ENCODE assay signal across 12 cellular contexts in the genomic region with DNA sequence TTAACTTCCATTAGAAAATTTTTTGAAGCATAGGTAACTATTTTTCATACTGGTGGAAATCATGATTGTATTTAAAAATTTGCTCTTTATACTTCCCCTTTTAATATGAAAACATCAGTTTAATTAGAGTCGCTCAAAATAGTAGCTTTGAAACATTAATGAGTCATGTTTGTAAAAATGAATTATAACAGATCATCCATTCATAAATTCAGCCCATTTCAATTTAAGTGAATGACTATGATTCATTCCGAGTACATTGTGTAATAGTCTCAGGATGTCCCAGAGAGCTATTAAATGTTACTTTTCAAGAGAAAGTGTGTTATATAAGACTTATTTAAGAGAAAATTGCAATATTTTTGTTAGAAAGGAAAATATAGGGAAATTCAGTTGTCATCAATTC.
DNase-seq lines count a peak whose midpoint lies in the region; ATAC-seq, FAIRE-seq and TF ChIP-seq lines count a peak whose summit lies in the region.
"Had no signal": no experiment of that assay in that cellular context is flagged by ENCODE, and none has a peak within 500 bp of the region (broad histone marks: within the 10 kb centered on the region; RNA-seq: fewer than 3 reads in every experiment).

No MANE protein-coding gene starts in this region.

- H3K27ac ChIP-seq in endothelial cell of umbilical vein (ENCODE audit: insufficient read depth, low read depth, low read length): peak overlapping the region; percentile 53

- no peak for ATAC-seq in HG03521 (IDR thresholded peaks at IDR 0.05; ENCODE audit: unreplicated experiment)

- peak; percentile 61 for DNase-seq in AG09309 (ENCODE audit: low read depth)
- peak; percentile 6 for DNase-seq in LoVo (ENCODE audit: low spot score)
- peak; percentile 70 for DNase-seq in endothelial cell of umbilical vein (ENCODE audit: low read depth, low spot score)
- peak; percentile 20 for DNase-seq in myocyte (ENCODE audit: low read depth)
- no peak for DNase-seq in head of caudate nucleus
- no peak for DNase-seq in NCI-H128 (lab: John Stamatoyannopoulos, UW; ENCODE audit: unreplicated experiment)
- DNase-seq in RPMI8226: no peak
- DNase-seq: GDM1; hypothalamus; NCI-H2029; stimulated activated CD4-positive, alpha-beta T cell treated with anti-CD3 and anti-CD28 coated beads, Interleukin-1b, Interleukin-23, amount 100 ng/mL, for 48 hours had no signal

- H3K4me1 ChIP-seq in endothelial cell of umbilical vein (ENCODE audit: control insufficient read depth, extremely low read depth, insufficient read depth, low read length): peaks cover 16% of the 10 kb centered on the region

- CTCF ChIA-PET in endothelial cell of umbilical vein (lab: Charles Lee): interaction anchor here (0.7 to 1.6 kb wide), 7 partner anchors 11 to 194 kb away, joined by 3 to 7 read pairs (median 4); no protein-coding TSS in a partner anchor

- peak overlapping the region; percentile 84 for H3K4me2 ChIP-seq in endothelial cell of umbilical vein (ENCODE audit: insufficient read depth, low read length)

- TF ChIP-seq POLR2A in endothelial cell of umbilical vein (IDR thresholded peaks at IDR 0.05; ENCODE audit: low read depth, low read length): no peak

- H2AFZ ChIP-seq in endothelial cell of umbilical vein (ENCODE audit: low read depth, low read length): no peak overlapping the region

- no TSS peak for BruUV-seq in endothelial cell of umbilical vein (replicated peaks; lab: Mats Ljungman, UMichigan)

- no peaks in the 10 kb centered on the region for H3K36me3 ChIP-seq in endothelial cell of umbilical vein (ENCODE audit: control insufficient read depth in 2 of 2, extremely low read depth in 1 of 2, insufficient read depth in 2 of 2, low read length in 2 of 2)

- TF ChIP-seq CTCF in AG09309 (IDR thresholded peaks at IDR 0.05; ENCODE audit: control insufficient read depth, insufficient read depth, low read depth, low read length, missing control alignments) (no peak), endothelial cell of umbilical vein (IDR thresholded peaks at IDR 0.05; ENCODE audit: extremely low read depth in 1 of 2, insufficient read depth in 1 of 2, low read depth in 1 of 2, low read length in 2 of 2) (no peak)

- no peaks in the 10 kb centered on the region for H3K9me1 ChIP-seq in endothelial cell of umbilical vein (replicated peaks; ENCODE audit: control insufficient read depth, extremely low read depth, insufficient read depth, low read length)

- H4K20me1 ChIP-seq in endothelial cell of umbilical vein (replicated peaks; ENCODE audit: control insufficient read depth, extremely low read depth, insufficient read depth, low read length): no peaks in the 10 kb centered on the region

- H3K27me3 ChIP-seq in endothelial cell of umbilical vein (ENCODE audit: control insufficient read depth in 2 of 2, insufficient read depth in 2 of 2, low read length in 2 of 2): no peaks in the 10 kb centered on the region

- no peak overlapping the region for H3K9ac ChIP-seq in endothelial cell of umbilical vein (replicated peaks; ENCODE audit: extremely low read depth, insufficient read depth, low read length)

- no peaks in the 10 kb centered on the region for H3K79me2 ChIP-seq in endothelial cell of umbilical vein (ENCODE audit: control insufficient read depth, insufficient read depth, low read length)

- intact Hi-C loops in endothelial cell of umbilical vein (cut with micrococcal nuclease) (no loop called here), head of caudate nucleus (cut with DNase I) (no loop called here)

- no peaks in the 10 kb centered on the region for H3K9me3 ChIP-seq in endothelial cell of umbilical vein (replicated peaks; ENCODE audit: control insufficient read depth, insufficient read depth, low read length)

- FAIRE-seq in endothelial cell of umbilical vein (lab: Jason Lieb, UNC): peak; percentile 40

- dilution Hi-C loops in endothelial cell of umbilical vein (cut with MboI; ENCODE audit: extremely low pct_ligation_motif_present, low sequenced_read_pairs): no loop called here

- H3K4me3 ChIP-seq in AG09309 (ENCODE audit: control insufficient read depth, low read depth, low read length) (no peak overlapping the region), endothelial cell of umbilical vein (replicated peaks in 1 of 3; ENCODE audit: insufficient read depth in 1 of 3, low read depth in 1 of 3, low read length in 3 of 3) (no peak overlapping the region)

- POLR2A ChIA-PET in endothelial cell of umbilical vein (lab: Charles Lee): no interaction called here

TF ChIP-seq in endothelial cell of umbilical vein, 7 proteins besides CTCF, POLR2A, EP300 and RAD21:
- no peak for TF ChIP-seq EZH2 (IDR thresholded peaks at IDR 0.05; ENCODE audit: borderline replicate concordance, low read depth, low read length, severe bottlenecking)
- peak; percentile 73 for TF ChIP-seq FOS (IDR thresholded peaks at IDR 0.05; ENCODE audit: borderline replicate concordance, insufficient read depth, low read length)
- TF ChIP-seq JUN (IDR thresholded peaks at IDR 0.05; ENCODE audit: borderline replicate concordance, insufficient read depth, insufficient read length, low read depth): peak; percentile 61
- no peak for TF ChIP-seq MYC (IDR thresholded peaks at IDR 0.05; ENCODE audit: low read depth, low read length)
- TF ChIP-seq, protein P1, sequence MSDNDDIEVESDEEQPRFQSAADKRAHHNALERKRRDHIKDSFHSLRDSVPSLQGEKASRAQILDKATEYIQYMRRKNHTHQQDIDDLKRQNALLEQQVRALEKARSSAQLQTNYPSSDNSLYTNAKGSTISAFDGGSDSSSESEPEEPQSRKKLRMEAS (IDR thresholded peaks at IDR 0.05; ENCODE audit: insufficient read depth, insufficient read length): no peak

Comparison
In these comparisons a context has a peak if more than half of its experiments do, and no peak if none do; other contexts are left out.
1. DNase-seq: peak in AG09309 (single experiment), LoVo (single experiment), endothelial cell of umbilical vein (single experiment) and myocyte (single experiment); none in head of caudate nucleus (0 of 42), NCI-H128 (single experiment) and RPMI8226 (single experiment).